Comparison of ENCODE assay signal across 8 cellular contexts in the genomic region with DNA sequence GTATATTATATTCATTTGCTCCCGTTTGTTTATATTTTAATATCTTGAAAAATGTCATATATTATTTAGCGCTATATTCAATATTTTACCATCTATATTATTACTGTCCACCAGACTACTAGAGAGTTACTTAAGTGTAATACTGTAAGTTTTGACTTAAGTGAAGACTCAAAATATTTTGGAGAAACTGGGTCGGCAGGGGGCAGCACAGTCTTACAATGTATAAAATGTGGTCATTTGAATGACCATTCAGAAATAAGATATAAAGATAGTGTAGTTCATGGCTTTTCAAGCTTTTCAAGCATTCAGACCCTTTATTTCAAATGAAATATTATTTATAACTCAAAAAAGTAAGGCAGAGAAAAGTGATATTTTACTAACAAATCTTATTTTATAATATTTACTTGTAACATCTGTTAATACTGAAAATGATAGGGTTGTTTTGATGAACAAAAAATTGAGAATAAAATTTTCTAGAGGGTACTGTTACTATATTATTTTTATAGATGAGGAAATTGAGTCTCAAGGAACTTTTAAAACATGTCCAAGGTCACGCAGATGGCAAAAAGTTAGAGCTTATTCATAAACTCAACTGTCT.
DNase-seq lines count a peak whose midpoint lies in the region; ATAC-seq and TF ChIP-seq lines count a peak whose summit lies in the region.

No MANE protein-coding gene starts in this region.

- peak; percentile 27; the same call in 1 of the 2 replicates for TF ChIP-seq CTCF in WERI-Rb-1 (IDR thresholded peaks at IDR 0.05; ENCODE audit: low read depth, low read length)

- no peaks in the 10 kb centered on the region for H3K36me3 Mint-ChIP-seq in memory B cell
- H3K36me3 Mint-ChIP-seq in stimulated activated naive B cell treated with anti-CD40 and anti-IgM and Interleukin-4, amounts not matched to agents 10 μg/mL and 1 μg/mL and 100 μg/mL, for 72 hours = no peaks in the 10 kb centered on the region

- H3K9me3 ChIP-seq in WERI-Rb-1 (ENCODE audit: severe bottlenecking) = no peaks in the 10 kb centered on the region

- H3K36me3 ChIP-seq in WERI-Rb-1 = no peaks in the 10 kb centered on the region

- H3K27ac ChIP-seq in WERI-Rb-1 = no peak overlapping the region

- H3K27me3 Mint-ChIP-seq in memory B cell = peaks cover 10% of the 10 kb centered on the region
- H3K27me3 Mint-ChIP-seq in stimulated activated naive B cell treated with anti-CD40 and anti-IgM and Interleukin-4, amounts not matched to agents 10 μg/mL and 1 μg/mL and 100 μg/mL, for 72 hours = peaks cover 19 to 27% of the 10 kb centered on the region in 2 donors

- no peaks in the 10 kb centered on the region for H3K4me1 Mint-ChIP-seq in memory B cell
- H3K4me1 Mint-ChIP-seq in stimulated activated naive B cell treated with anti-CD40 and anti-IgM and Interleukin-4, amounts not matched to agents 10 μg/mL and 1 μg/mL and 100 μg/mL, for 72 hours = no peaks in the 10 kb centered on the region

- ATAC-seq in memory B cell (ENCODE audit: low read depth) (no peak), GM21367 (IDR thresholded peaks at IDR 0.05; ENCODE audit: unreplicated experiment) (no peak)
- no peak for ATAC-seq in stimulated activated naive B cell treated with anti-CD40 and anti-IgM and Interleukin-4, amounts not matched to agents 10 μg/mL and 1 μg/mL and 100 μg/mL, for 72 hours (replicated peaks)

- no peak overlapping the region for H3K4me3 Mint-ChIP-seq in memory B cell
- H3K4me3 Mint-ChIP-seq in stimulated activated naive B cell treated with anti-CD40 and anti-IgM and Interleukin-4, amounts not matched to agents 10 μg/mL and 1 μg/mL and 100 μg/mL, for 72 hours = no peak overlapping the region

- H3K4me3 ChIP-seq in WERI-Rb-1 (ENCODE audit: low read depth, low read length) = no peak overlapping the region

- no peaks in the 10 kb centered on the region for H3K27me3 ChIP-seq in WERI-Rb-1 (ENCODE audit: insufficient read depth, low read depth, severe bottlenecking)

- peaks cover 4% of the 10 kb centered on the region for H3K9me3 Mint-ChIP-seq in memory B cell
- H3K9me3 Mint-ChIP-seq in stimulated activated naive B cell treated with anti-CD40 and anti-IgM and Interleukin-4, amounts not matched to agents 10 μg/mL and 1 μg/mL and 100 μg/mL, for 72 hours = peaks cover 0 to 1% of the 10 kb centered on the region in 2 donors

- DNase-seq in activated effector memory CD4-positive, alpha-beta T cell treated with anti-CD3 and anti-CD28 coated beads, Interleukin-2, amount 50 U/mL, for 16 hours = peak; percentile 70
- no peak for DNase-seq in activated effector memory CD4-positive, alpha-beta T cell treated with Interleukin-2 at 50 U/mL for 16 hours
- peak; percentile 10 for DNase-seq in NCI-H146 treated with DMSO at 0.1 percent for 48 hours (lab: John Stamatoyannopoulos, UW; ENCODE audit: unreplicated experiment)
- peak; percentile 86 for DNase-seq in WERI-Rb-1
- peak; percentile 55 for DNase-seq in ecto neural progenitor cell (ENCODE audit: low spot score)
- DNase-seq in memory B cell (ENCODE audit: low spot score in 2 of 2) = peak; percentile 26 to 33
- peak; percentile 11 for DNase-seq in stimulated activated naive B cell treated with anti-CD40 and anti-IgM and Interleukin-4, amounts not matched to agents 10 μg/mL and 1 μg/mL and 100 μg/mL, for 72 hours

- no peak overlapping the region for H3K27ac Mint-ChIP-seq in memory B cell
- no peak overlapping the region for H3K27ac Mint-ChIP-seq in stimulated activated naive B cell treated with anti-CD40 and anti-IgM and Interleukin-4, amounts not matched to agents 10 μg/mL and 1 μg/mL and 100 μg/mL, for 72 hours
